ENCODE assay signal across 16 cellular contexts in genomic region chr15:83077487-83078230, GRCh38. TPM values are rescaled to one million over a fixed set of nuclear protein-coding genes. Genes with fewer than 3 reads are reported as not detected.
DNase-seq lines count a peak whose midpoint lies in the region; ATAC-seq and TF ChIP-seq lines count a peak whose summit lies in the region.
"Had no signal": no experiment of that assay in that cellular context is flagged by ENCODE, and none has a peak within 500 bp of the region (broad histone marks: within the 10 kb centered on the region; RNA-seq: fewer than 3 reads in every experiment).

No MANE protein-coding gene starts in this region.

- no peak for TF ChIP-seq CTCF in heart right ventricle (IDR thresholded peaks at IDR 0.05)
- TF ChIP-seq CTCF in neural crest cell (conservative IDR thresholded peaks at IDR 0.05): no peak

- no peak overlapping the region for H3K4me3 ChIP-seq in heart right ventricle

- 11 to 20% methylated on average over 5 of the region's 5 CpGs for WGBS in heart right ventricle, 2 donors

- intact Hi-C loops in heart right ventricle (cut with DNase I): no loop called here

- peaks cover 15% of the 10 kb centered on the region for H3K27me3 Mint-ChIP-seq in neural crest cell (ENCODE audit: low read depth)
- H3K27me3 Mint-ChIP-seq in activated T-helper 17 cell treated with anti-CD3 and anti-CD28 coated beads, Interleukin-2, amount 50 U/mL, for 72 hours: peaks cover 26% of the 10 kb centered on the region
- peaks cover 41% of the 10 kb centered on the region for H3K27me3 Mint-ChIP-seq in activated naive CD8-positive, alpha-beta T cell treated with anti-CD3 and anti-CD28 coated beads, Interleukin-2, amount 50 U/mL, for 24 hours

- peaks cover 0 to 12% (median 6%) of the 10 kb centered on the region in 9 donors for H3K4me1 ChIP-seq in heart right ventricle

- H3K9me3 ChIP-seq in heart right ventricle: peaks cover 0 to 18% (median 7%) of the 10 kb centered on the region in 11 donors

- ATAC-seq in heart right ventricle: peak in 5 of 8 donors; percentile 46 to 88 (median 63)
- ATAC-seq in activated T-helper 17 cell treated with anti-CD3 and anti-CD28 coated beads, Interleukin-2, amount 50 U/mL, for 72 hours (replicated peaks): no peak
- no peak for ATAC-seq in activated naive CD8-positive, alpha-beta T cell treated with anti-CD3 and anti-CD28 coated beads, Interleukin-2, amount 50 U/mL, for 24 hours
- ATAC-seq: Panc1 had no signal

- peak overlapping the region in 2 of 10 donors; percentile 10 to 32 for H3K27ac ChIP-seq in heart right ventricle

- peaks cover 10% of the 10 kb centered on the region for H3K9me3 Mint-ChIP-seq in neural crest cell
- H3K9me3 Mint-ChIP-seq in activated T-helper 17 cell treated with anti-CD3 and anti-CD28 coated beads, Interleukin-2, amount 50 U/mL, for 72 hours: peaks cover 7% of the 10 kb centered on the region
- peaks cover 9% of the 10 kb centered on the region for H3K9me3 Mint-ChIP-seq in activated naive CD8-positive, alpha-beta T cell treated with anti-CD3 and anti-CD28 coated beads, Interleukin-2, amount 50 U/mL, for 24 hours

- H3K27me3 ChIP-seq in heart right ventricle: peaks cover 0 to 29% (median 1%) of the 10 kb centered on the region in 7 donors

- peak; percentile 63 for DNase-seq in COLO829 (ENCODE audit: low spot score)
- peak; percentile 5 for DNase-seq in NCI-H146 treated with DMSO at 0.1 percent for 48 hours (lab: John Stamatoyannopoulos, UW; ENCODE audit: unreplicated experiment)
- DNase-seq in heart right ventricle: no peak
- DNase-seq in neural crest cell (ENCODE audit: low read depth, low spot score): no peak
- no peak for DNase-seq in T-helper 1 cell
- no peak for DNase-seq in activated naive CD8-positive, alpha-beta T cell treated with anti-CD3 and anti-CD28 coated beads, Interleukin-2, amount 50 U/mL, for 24 hours
- no peak for DNase-seq in OCI-M2 (lab: John Stamatoyannopoulos, UW; ENCODE audit: unreplicated experiment)
- DNase-seq: C1 segment of cervical spinal cord; CD8-positive, alpha-beta memory T cell; NCI-H1105 treated with DMSO at 0.1 percent for 48 hours; NCI-H187 treated with DMSO at 0.1 percent for 48 hours; NCI-H345; NCI-H524 treated with DMSO at 0.1 percent for 48 hours had no signal

- peaks cover 14% of the 10 kb centered on the region for H3K4me1 Mint-ChIP-seq in neural crest cell
- H3K4me1 Mint-ChIP-seq in activated T-helper 17 cell treated with anti-CD3 and anti-CD28 coated beads, Interleukin-2, amount 50 U/mL, for 72 hours: peaks cover 5% of the 10 kb centered on the region
- peaks cover 4% of the 10 kb centered on the region for H3K4me1 Mint-ChIP-seq in activated naive CD8-positive, alpha-beta T cell treated with anti-CD3 and anti-CD28 coated beads, Interleukin-2, amount 50 U/mL, for 24 hours

- H3K4me3 Mint-ChIP-seq in neural crest cell: peak overlapping the region; percentile 4
- H3K4me3 Mint-ChIP-seq in activated T-helper 17 cell treated with anti-CD3 and anti-CD28 coated beads, Interleukin-2, amount 50 U/mL, for 72 hours: no peak overlapping the region
- no peak overlapping the region for H3K4me3 Mint-ChIP-seq in activated naive CD8-positive, alpha-beta T cell treated with anti-CD3 and anti-CD28 coated beads, Interleukin-2, amount 50 U/mL, for 24 hours
- H3K4me3 Mint-ChIP-seq: CD8-positive, alpha-beta memory T cell had no signal

- H3K36me3 Mint-ChIP-seq in neural crest cell (ENCODE audit: low read depth): peaks cover 6% of the 10 kb centered on the region
- H3K36me3 Mint-ChIP-seq in activated T-helper 17 cell treated with anti-CD3 and anti-CD28 coated beads, Interleukin-2, amount 50 U/mL, for 72 hours (ENCODE audit: low read depth): no peaks in the 10 kb centered on the region
- peaks cover 3% of the 10 kb centered on the region for H3K36me3 Mint-ChIP-seq in activated naive CD8-positive, alpha-beta T cell treated with anti-CD3 and anti-CD28 coated beads, Interleukin-2, amount 50 U/mL, for 24 hours (ENCODE audit: low read depth)

- no peaks in the 10 kb centered on the region for H3K36me3 ChIP-seq in heart right ventricle

- no peak overlapping the region for H3K27ac Mint-ChIP-seq in neural crest cell (ENCODE audit: unreplicated experiment)
- H3K27ac Mint-ChIP-seq in activated T-helper 17 cell treated with anti-CD3 and anti-CD28 coated beads, Interleukin-2, amount 50 U/mL, for 72 hours: no peak overlapping the region
- H3K27ac Mint-ChIP-seq in activated naive CD8-positive, alpha-beta T cell treated with anti-CD3 and anti-CD28 coated beads, Interleukin-2, amount 50 U/mL, for 24 hours: no peak overlapping the region
- H3K27ac Mint-ChIP-seq: CD8-positive, alpha-beta memory T cell had no signal

RNA-seq across cellular contexts. Expression of gene BTBD1, which starts 10.6 kb away (rescaled TPM):
- 100 to 1,000 TPM; 130 to 185 (median 157) TPM for total RNA-seq in heart right ventricle
- 10 to 100 TPM; 14.1 to 52.7 TPM for polyA plus RNA-seq in heart right ventricle
- total RNA-seq in neural crest cell: 37.8 and 43.1 TPM in 2 replicates
- total RNA-seq in activated T-helper 17 cell treated with anti-CD3 and anti-CD28 coated beads, Interleukin-2, amount 50 U/mL, for 72 hours: 10 to 100 TPM; 46.1 to 63.8 TPM

RNA-seq across cellular contexts. Expression of gene TM6SF1, which starts 29.8 kb away (rescaled TPM):
- total RNA-seq in heart right ventricle: 1 to 10 TPM; 2.6 to 7.1 (median 4.7) TPM
- polyA plus RNA-seq in heart right ventricle: 1 to 10 TPM; 3.1 to 8.8 TPM
- total RNA-seq in neural crest cell: 0.16 and 0.25 TPM in 2 replicates
- under 1 TPM; 0.54 to 0.61 TPM for total RNA-seq in activated T-helper 17 cell treated with anti-CD3 and anti-CD28 coated beads, Interleukin-2, amount 50 U/mL, for 72 hours
- total RNA-seq: LHCN-M2 had no signal

Comparison
In these comparisons a context has a peak if more than half of its experiments do, and no peak if none do; other contexts are left out.
1. DNase-seq: peak in COLO829 (single experiment) and NCI-H146 treated with DMSO at 0.1 percent for 48 hours (single experiment); none in heart right ventricle (0 of 2), neural crest cell (single experiment), T-helper 1 cell (0 of 5), activated naive CD8-positive, alpha-beta T cell treated with anti-CD3 and anti-CD28 coated beads, Interleukin-2, amount 50 U/mL, for 24 hours (single experiment) and OCI-M2 (single experiment).
2. ATAC-seq: peak in heart right ventricle (5 of 8); none in activated T-helper 17 cell treated with anti-CD3 and anti-CD28 coated beads, Interleukin-2, amount 50 U/mL, for 72 hours (single experiment) and activated naive CD8-positive, alpha-beta T cell treated with anti-CD3 and anti-CD28 coated beads, Interleukin-2, amount 50 U/mL, for 24 hours (single experiment).